In the genomic region with DNA sequence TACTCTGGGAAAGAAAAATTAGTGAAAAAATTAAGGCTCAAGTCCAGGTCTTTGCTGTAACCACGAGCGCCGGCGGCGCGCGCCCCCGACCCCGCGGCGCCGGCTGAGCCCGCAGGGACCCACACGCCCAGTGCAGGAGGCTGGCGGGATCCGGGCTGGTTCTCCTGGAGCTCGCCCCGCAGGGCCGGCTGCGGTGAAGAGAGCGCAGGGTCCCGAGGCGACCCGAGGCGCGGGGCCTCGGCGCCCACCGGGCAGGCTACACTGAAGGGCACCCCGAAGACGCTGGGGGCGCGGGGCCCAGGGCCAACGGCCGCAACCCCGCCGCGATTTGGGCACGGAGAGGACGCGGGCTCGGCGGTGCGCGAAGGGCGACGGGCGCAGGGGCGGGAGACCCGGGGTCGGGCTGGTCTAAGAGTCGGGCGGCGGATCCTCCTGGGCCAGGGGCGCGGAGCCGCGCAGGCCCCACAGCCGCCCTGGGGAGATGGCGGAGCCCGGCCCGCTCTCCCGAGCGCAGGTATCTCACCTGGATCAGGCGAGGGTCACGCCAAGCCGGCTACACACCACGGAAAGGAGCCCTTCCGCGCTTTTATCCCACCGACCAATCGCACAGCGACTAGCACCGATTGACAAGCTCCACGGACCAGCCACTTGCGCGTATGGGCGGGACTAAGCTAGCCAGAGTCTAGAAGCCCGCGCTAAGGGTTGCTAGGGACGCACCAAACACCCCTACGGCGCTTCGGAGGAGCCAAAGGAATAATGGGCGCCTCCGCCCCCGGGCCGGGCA, we compare ENCODE assay signal across 8 cellular contexts. TPM values are rescaled to one million over a fixed set of nuclear protein-coding genes. Genes with fewer than 3 reads are reported as not detected.
DNase-seq lines count a peak whose midpoint lies in the region; ATAC-seq and TF ChIP-seq lines count a peak whose summit lies in the region.

PASK (minus strand) TSS at position 582 of the 784 bp plus-strand sequence. CDS start 6,440 bp downstream, outside the sequence.

- peak; percentile 35 for TF ChIP-seq POLR2A in GM15510 (IDR thresholded peaks at IDR 0.05; ENCODE audit: borderline replicate concordance, extremely low read depth, insufficient read length)

- peaks cover 22% of the 10 kb centered on the region for H3K4me1 Mint-ChIP-seq in progenitor cell of endocrine pancreas (ENCODE audit: low read depth)

- peak within 1 kb of the TSS; percentile 96 for H3K27ac Mint-ChIP-seq in progenitor cell of endocrine pancreas

- TF ChIP-seq CTCF in left ventricle myocardium inferior (IDR thresholded peaks at IDR 0.05; ENCODE audit: borderline replicate concordance) (no peak), progenitor cell of endocrine pancreas (IDR thresholded peaks at IDR 0.05; ENCODE audit: unreplicated experiment) (no peak)

- no peaks in the 10 kb centered on the region for H3K27me3 ChIP-seq in left ventricle myocardium inferior (ENCODE audit: low read depth)

- H3K9me3 Mint-ChIP-seq in progenitor cell of endocrine pancreas (ENCODE audit: low read depth), result no peaks in the 10 kb centered on the region

- ATAC-seq in HG02884 (IDR thresholded peaks at IDR 0.05; ENCODE audit: unreplicated experiment), result peak; percentile 78

- intact Hi-C loops in T-helper 1 cell treated with Interleukin-12 subunit alpha and Interleukin-12 subunit beta and Interleukin-4 antibody, amounts not matched to agents 30 ng/mL and 1 ng/mL, for 36 hours (cut with micrococcal nuclease), result loop anchor here (1.0 to 5.0 kb wide), 8 partner anchors 47 to 537 kb away; partner anchors contain the start of genes DTYMK, HDLBP, MTERF4 and SEPTIN2
- intact Hi-C loops in left ventricle myocardium inferior (cut with micrococcal nuclease), result no loop called here

- H3K9me3 ChIP-seq in left ventricle myocardium inferior (replicated peaks), result no peaks in the 10 kb centered on the region

- DNase-seq in NCI-H1694 (lab: John Stamatoyannopoulos, UW) (peak; percentile 95), amniotic epithelial cell (ENCODE audit: low read depth) (peak; percentile 93), left ventricle myocardium inferior (peak; percentile 93), progenitor cell of endocrine pancreas (ENCODE audit: low spot score, unreplicated experiment) (peak; percentile 88), ureter (ENCODE audit: low spot score) (peak; percentile 93)

- H3K4me3 Mint-ChIP-seq in progenitor cell of endocrine pancreas (ENCODE audit: low read depth), result peak within 1 kb of the TSS; percentile 91

- no peaks in the 10 kb centered on the region for H3K27me3 Mint-ChIP-seq in progenitor cell of endocrine pancreas

- H3K36me3 ChIP-seq in left ventricle myocardium inferior, result peaks cover 9% of the 10 kb centered on the region

- peak within 1 kb of the TSS; percentile 86 for H3K27ac ChIP-seq in left ventricle myocardium inferior (replicated peaks)

- peak within 1 kb of the TSS; percentile 95 for H3K4me3 ChIP-seq in left ventricle myocardium inferior

- peaks cover 29% of the 10 kb centered on the region for H3K4me1 ChIP-seq in left ventricle myocardium inferior

- H3K36me3 Mint-ChIP-seq in progenitor cell of endocrine pancreas (ENCODE audit: insufficient read depth), result peaks cover 2% of the 10 kb centered on the region

RNA-seq across cellular contexts. Expression of gene PASK, which starts in this region (rescaled TPM):
- total RNA-seq in T-helper 1 cell treated with Interleukin-12 subunit alpha and Interleukin-12 subunit beta and Interleukin-4 antibody, amounts not matched to agents 30 ng/mL and 1 ng/mL, for 36 hours, result 99.6 and 109 TPM in 2 replicates
- total RNA-seq in left ventricle myocardium inferior (3.4 TPM), progenitor cell of endocrine pancreas (57.1 and 60.4 TPM in 2 replicates), ureter (17.4 TPM)

Comparison
In these comparisons a context has a peak if more than half of its experiments do, and no peak if none do; other contexts are left out.
1. Peak in every context shown above with its lines: DNase-seq, ATAC-seq, H3K4me3 ChIP-seq and H3K27ac ChIP-seq.